1 cellular context compared by ENCODE assay signal in genomic region chr6:126632271-126632670, GRCh38.
TF ChIP-seq lines count a peak whose summit lies in the region.

No MANE protein-coding gene starts in this region.

TF ChIP-seq in WTC11, 78 proteins besides CTCF, POLR2A, EP300 and RAD21 (continued from another document):
- TF ChIP-seq AFF4 (CRISPR knock-in tag; IDR thresholded peaks at IDR 0.05; ENCODE audit: borderline replicate concordance) (no peak), OVOL2 (CRISPR knock-in tag; IDR thresholded peaks at IDR 0.05; ENCODE audit: borderline replicate concordance) (no peak), GABPB1 (CRISPR knock-in tag; IDR thresholded peaks at IDR 0.05) (no peak), USF1 (CRISPR knock-in tag; IDR thresholded peaks at IDR 0.05) (no peak), ATF6 (CRISPR knock-in tag; IDR thresholded peaks at IDR 0.05) (no peak)
